Comparison of ENCODE assay signal across 8 cellular contexts in genomic region chr17:81917565-81918332, GRCh38. TPM values are rescaled to one million over a fixed set of nuclear protein-coding genes. Genes with fewer than 3 reads are reported as not detected.
DNase-seq lines count a peak whose midpoint lies in the region; ATAC-seq and FAIRE-seq lines count a peak whose summit lies in the region.

TSS of gene SIRT7 (minus strand) at chr17:81918176. CDS start at chr17:81918131, 45 bp downstream.

- intact Hi-C loops in left ventricle myocardium superior (cut with micrococcal nuclease), result no loop called here

- peak; percentile 62 for DNase-seq in GF-D8 (lab: John Stamatoyannopoulos, UW)
- DNase-seq in NCI-H1436 (lab: John Stamatoyannopoulos, UW), result peak; percentile 89
- peak; percentile 67 to 86 (median 78) for DNase-seq in T-helper 2 cell
- DNase-seq in amniotic stem cell (lab: John Stamatoyannopoulos, UW), result peak; percentile 32
- peak; percentile 85 for DNase-seq in left ventricle myocardium superior
- DNase-seq in pulmonary artery endothelial cell (ENCODE audit: low read depth, low spot score), result no peak
- DNase-seq in urothelium cell line (ENCODE audit: low spot score), result peak; percentile 97

- FAIRE-seq in urothelium cell line (lab: Jason Lieb, UNC), result peak; percentile 59

- ATAC-seq in HG02642 (IDR thresholded peaks at IDR 0.05; ENCODE audit: poor library complexity, unreplicated experiment), result peak; percentile 66
- ATAC-seq in left ventricle myocardium superior, result peak; percentile 82

RNA-seq across cellular contexts. Expression of gene SIRT7, which starts in this region (rescaled TPM):
- total RNA-seq in left ventricle myocardium superior, result 6.3 TPM
- total RNA-seq in pulmonary artery endothelial cell, result 19.1 and 28.3 TPM in 2 replicates
